22 cellular contexts compared by ENCODE assay signal in the genomic region with DNA sequence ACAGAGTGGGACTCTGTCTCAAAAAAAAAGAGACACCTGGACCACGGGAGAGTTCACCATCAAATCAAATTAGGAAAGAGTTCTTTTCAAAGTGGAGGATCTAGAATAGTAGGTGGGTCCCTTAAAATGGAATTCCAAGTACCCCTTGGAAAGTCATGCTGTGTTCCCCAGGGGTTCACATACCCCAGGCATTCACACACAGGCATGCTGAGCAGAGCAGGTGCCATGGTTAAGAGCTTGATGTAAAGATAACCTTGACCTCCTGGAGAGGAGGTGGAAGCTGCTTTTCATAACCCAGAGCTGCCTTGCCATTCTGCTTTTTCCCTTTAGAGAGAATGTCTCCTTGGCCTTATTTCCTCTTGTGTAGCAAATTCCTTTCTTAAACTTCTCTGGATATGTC. TPM values are rescaled to one million over a fixed set of nuclear protein-coding genes. Genes with fewer than 3 reads are reported as not detected.
DNase-seq lines count a peak whose midpoint lies in the region; ATAC-seq and TF ChIP-seq lines count a peak whose summit lies in the region.
"Had no signal": no experiment of that assay in that cellular context is flagged by ENCODE, and none has a peak within 500 bp of the region (broad histone marks: within the 10 kb centered on the region; RNA-seq: fewer than 3 reads in every experiment).

No MANE protein-coding gene starts in this region.

- no peak overlapping the region for H3K4me3 Mint-ChIP-seq in activated CD8-positive, alpha-beta memory T cell treated with anti-CD3 and anti-CD28 coated beads, Interleukin-2, amount 10 ng/mL, durations not matched to agents 7 days and 5 days
- H3K4me3 Mint-ChIP-seq: CD14-positive monocyte; CD4-positive, alpha-beta T cell; CD8-positive, alpha-beta memory T cell had no signal

- no peak for ATAC-seq in activated CD8-positive, alpha-beta memory T cell treated with anti-CD3 and anti-CD28 coated beads, Interleukin-2, amount 10 ng/mL, durations not matched to agents 7 days and 5 days
- ATAC-seq in HG02571 (IDR thresholded peaks at IDR 0.05; ENCODE audit: unreplicated experiment): no peak
- ATAC-seq: A549 had no signal

- H3K27ac Mint-ChIP-seq in activated CD8-positive, alpha-beta memory T cell treated with anti-CD3 and anti-CD28 coated beads, Interleukin-2, amount 10 ng/mL, durations not matched to agents 7 days and 5 days: no peak overlapping the region
- H3K27ac Mint-ChIP-seq: CD4-positive, alpha-beta T cell had no signal

- no peaks in the 10 kb centered on the region for H3K4me1 ChIP-seq in HEK293 (ENCODE audit: control insufficient read depth, insufficient read depth, low read length)
- H3K4me1 ChIP-seq in iPS-15b (ENCODE audit: control insufficient read depth, insufficient read depth, low read length): peaks cover 2% of the 10 kb centered on the region
- H3K4me1 ChIP-seq: BE2C, HAP-1 had no signal

- H3K4me1 Mint-ChIP-seq in activated CD8-positive, alpha-beta memory T cell treated with anti-CD3 and anti-CD28 coated beads, Interleukin-2, amount 10 ng/mL, durations not matched to agents 7 days and 5 days: peaks cover 11% of the 10 kb centered on the region

- peak; percentile 26 for DNase-seq in activated CD8-positive, alpha-beta memory T cell treated with anti-CD3 and anti-CD28 coated beads, Interleukin-2, amount 10 ng/mL, durations not matched to agents 7 days and 5 days
- DNase-seq in activated CD8-positive, alpha-beta memory T cell treated with anti-CD3 and anti-CD28 coated beads for 24 hours: no peak
- DNase-seq in SK-N-MC (ENCODE audit: low read depth, low spot score) (no peak), ecto neural progenitor cell (ENCODE audit: low spot score) (no peak)
- DNase-seq: 8988T; ACHN; AML-193; BE2C; CD4-positive, alpha-beta T cell; CD8-positive, alpha-beta memory T cell; DMS 273 treated with DMSO at 0.1 percent for 48 hours; DMS79; EL; GF-D8; GOT3 had no signal

- H3K36me3 ChIP-seq in HEK293 (ENCODE audit: control insufficient read depth in 2 of 2, insufficient read depth in 1 of 2, low read length in 2 of 2) (no peaks in the 10 kb centered on the region), SK-N-MC (ENCODE audit: insufficient read depth, low read length) (no peaks in the 10 kb centered on the region), iPS-15b (ENCODE audit: control insufficient read depth, insufficient read depth, low read length) (no peaks in the 10 kb centered on the region)
- H3K36me3 ChIP-seq: BE2C; BLaER1 treated with 17β-estradiol and CSF1 and Interleukin-3, amounts not matched to agents 10 nM and 100 nM; HAP-1 had no signal

- H3K9me3 Mint-ChIP-seq in activated CD8-positive, alpha-beta memory T cell treated with anti-CD3 and anti-CD28 coated beads, Interleukin-2, amount 10 ng/mL, durations not matched to agents 7 days and 5 days (ENCODE audit: low read depth): no peaks in the 10 kb centered on the region
- H3K9me3 Mint-ChIP-seq: CD4-positive, alpha-beta T cell; CD8-positive, alpha-beta memory T cell had no signal

- no peak overlapping the region for H3K4me3 ChIP-seq in HEK293 (ENCODE audit: low read depth, low read length)
- H3K4me3 ChIP-seq in SK-N-MC: no peak overlapping the region
- H3K4me3 ChIP-seq in iPS-15b (ENCODE audit: low read depth, low read length): no peak overlapping the region
- H3K4me3 ChIP-seq: A549; BLaER1 treated with 17β-estradiol and CSF1 and Interleukin-3, amounts not matched to agents 10 nM and 100 nM; HAP-1 had no signal

- no peaks in the 10 kb centered on the region for H3K27me3 ChIP-seq in iPS-15b (ENCODE audit: control insufficient read depth, insufficient read depth, low read length)
- H3K27me3 ChIP-seq: BE2C; BLaER1 treated with 17β-estradiol and CSF1 and Interleukin-3, amounts not matched to agents 10 nM and 100 nM had no signal

- no peak overlapping the region for H3K9ac ChIP-seq in SK-N-MC (ENCODE audit: insufficient read length)
- H3K9ac ChIP-seq in iPS-15b (ENCODE audit: low read depth, low read length): peak overlapping the region; percentile 24
- H3K9ac ChIP-seq: BLaER1 treated with 17β-estradiol and CSF1 and Interleukin-3, amounts not matched to agents 10 nM and 100 nM had no signal

- POLR2A ChIA-PET in HEK293 (lab: Yijun Ruan, JAX): interaction anchor here (1.6 kb wide), 1 partner anchor 14 kb away, joined by 5 read pairs; the partner anchor contains the start of gene SRSF5

- CTCF ChIA-PET in activated CD8-positive, alpha-beta memory T cell treated with anti-CD3 and anti-CD28 coated beads, Interleukin-2, amount 10 ng/mL, durations not matched to agents 7 days and 5 days (lab: Charles Lee): interaction anchor here (2.0 kb wide), 2 partner anchors 25 to 168 kb away, joined by 5 read pairs; no protein-coding TSS in a partner anchor
- CTCF ChIA-PET in HEK293 (lab: Yijun Ruan, JAX): interaction anchor here (0.6 kb wide), 1 partner anchor 26 kb away, joined by 3 read pairs; no protein-coding TSS in a partner anchor

- no peak for TF ChIP-seq CTCF in HEK293 (tag by site-specific recombination; IDR thresholded peaks at IDR 0.05)

- H3K27me3 Mint-ChIP-seq in activated CD8-positive, alpha-beta memory T cell treated with anti-CD3 and anti-CD28 coated beads, Interleukin-2, amount 10 ng/mL, durations not matched to agents 7 days and 5 days: no peaks in the 10 kb centered on the region
- H3K27me3 Mint-ChIP-seq: CD4-positive, alpha-beta T cell had no signal

- H3K9me3 ChIP-seq in HEK293 (ENCODE audit: control insufficient read depth, insufficient read depth, low read depth, low read length) (no peaks in the 10 kb centered on the region), SK-N-MC (ENCODE audit: low read depth, low read length) (no peaks in the 10 kb centered on the region), iPS-15b (ENCODE audit: control insufficient read depth, insufficient read depth, low read length) (no peaks in the 10 kb centered on the region)
- H3K9me3 ChIP-seq: A549, BE2C, HAP-1 had no signal

- H3K27ac ChIP-seq in HEK293 (ENCODE audit: extremely low read depth, low read depth, low read length) (no peak overlapping the region), SK-N-MC (peak overlapping the region; percentile 45)
- H3K27ac ChIP-seq: A549 had no signal

- no peaks in the 10 kb centered on the region for H3K36me3 Mint-ChIP-seq in activated CD8-positive, alpha-beta memory T cell treated with anti-CD3 and anti-CD28 coated beads, Interleukin-2, amount 10 ng/mL, durations not matched to agents 7 days and 5 days
- H3K36me3 Mint-ChIP-seq: CD14-positive monocyte; CD8-positive, alpha-beta memory T cell had no signal

TF ChIP-seq in HEK293, 187 proteins besides CTCF, POLR2A, EP300 and RAD21:
- TF ChIP-seq ZIC2 (tag by site-specific recombination; IDR thresholded peaks at IDR 0.05) (peak; percentile 65), SETDB1 (IDR thresholded peaks at IDR 0.05; ENCODE audit: insufficient read length, low read length) (no peak)

RNA-seq across cellular contexts. Expression of gene SRSF5, which starts 14.2 kb away (rescaled TPM):
- 100 to 1,000 TPM; 335 to 407 TPM for total RNA-seq in activated CD8-positive, alpha-beta memory T cell treated with anti-CD3 and anti-CD28 coated beads, Interleukin-2, amount 10 ng/mL, durations not matched to agents 7 days and 5 days

RNA-seq across cellular contexts. Expression of gene SLC10A1, which starts 44.3 kb away (rescaled TPM):
- total RNA-seq in activated CD8-positive, alpha-beta memory T cell treated with anti-CD3 and anti-CD28 coated beads, Interleukin-2, amount 10 ng/mL, durations not matched to agents 7 days and 5 days: not detected
- total RNA-seq: CD4-positive, alpha-beta T cell; CD8-positive, alpha-beta memory T cell had no signal
